16 cellular contexts compared by ENCODE assay signal in the genomic region with DNA sequence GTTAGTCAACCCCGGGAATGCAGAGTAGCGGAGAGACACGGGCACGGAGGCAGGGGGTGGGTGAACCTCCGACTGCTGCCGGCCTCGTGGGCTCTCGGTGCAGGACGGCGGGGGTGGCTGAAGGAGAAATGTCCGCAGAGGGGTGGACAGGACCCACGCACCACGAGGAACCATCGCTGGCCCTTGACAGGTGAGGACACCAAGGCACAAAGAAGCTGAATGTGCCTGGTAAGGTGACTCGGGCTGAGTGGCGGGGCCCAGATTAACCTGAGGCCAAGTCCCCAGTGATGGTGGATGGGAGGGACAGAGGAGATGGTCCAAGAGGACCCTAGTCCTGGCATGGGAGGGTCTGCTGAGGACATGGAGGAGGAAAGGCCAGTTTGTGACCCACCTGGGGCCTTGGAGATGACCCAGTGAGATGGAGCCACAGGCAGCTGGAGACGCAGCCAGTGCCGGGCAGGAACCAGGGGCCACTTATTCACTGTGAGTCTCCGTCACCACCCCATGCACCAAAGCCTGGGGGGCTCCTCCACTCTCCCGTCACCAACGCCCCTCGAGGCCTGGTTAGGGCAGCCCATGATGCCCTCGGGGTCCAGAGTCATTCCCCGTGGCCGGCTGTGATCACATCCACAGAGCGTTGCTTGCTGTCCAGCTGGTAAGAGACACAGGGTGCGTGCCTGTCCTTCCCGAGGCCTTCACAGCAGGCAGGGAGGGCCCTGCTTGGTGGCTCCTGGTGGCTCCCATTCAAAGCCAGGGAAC.
DNase-seq lines count a peak whose midpoint lies in the region; ATAC-seq and TF ChIP-seq lines count a peak whose summit lies in the region.
"Had no signal": no experiment of that assay in that cellular context is flagged by ENCODE, and none has a peak within 500 bp of the region (broad histone marks: within the 10 kb centered on the region; RNA-seq: fewer than 3 reads in every experiment).

No MANE protein-coding gene starts in this region.

- no peaks in the 10 kb centered on the region for H4K20me1 ChIP-seq in hepatocyte (ENCODE audit: insufficient read depth, poor library complexity, severe bottlenecking)
- H4K20me1 ChIP-seq: BLaER1 treated with 17β-estradiol and CSF1 and Interleukin-3, amounts not matched to agents 10 nM and 100 nM had no signal

- no peaks in the 10 kb centered on the region for H3K36me3 ChIP-seq in hepatocyte (replicated peaks; ENCODE audit: insufficient read depth, low read depth)
- H3K36me3 ChIP-seq: BLaER1 treated with 17β-estradiol and CSF1 and Interleukin-3, amounts not matched to agents 10 nM and 100 nM had no signal

- no peaks in the 10 kb centered on the region for H3K4me1 ChIP-seq in hepatocyte (ENCODE audit: insufficient read depth)

- H3K9me3 ChIP-seq in hepatocyte (ENCODE audit: low read depth) = no peaks in the 10 kb centered on the region

- H3K27me3 ChIP-seq in hepatocyte = no peaks in the 10 kb centered on the region
- H3K27me3 ChIP-seq: BLaER1 treated with 17β-estradiol and CSF1 and Interleukin-3, amounts not matched to agents 10 nM and 100 nM had no signal

- H3K4me3 ChIP-seq in hepatocyte = no peak overlapping the region
- H3K4me3 ChIP-seq: BLaER1 treated with 17β-estradiol and CSF1 and Interleukin-3, amounts not matched to agents 10 nM and 100 nM; GM12878; GM23248 had no signal

- CTCF ChIA-PET in RWPE1 (lab: Yijun Ruan, JAX) = interaction anchor here (0.5 kb wide), 1 partner anchor 8 kb away, joined by 3 read pairs; no protein-coding TSS in a partner anchor

- H3K79me2 ChIP-seq in hepatocyte = no peaks in the 10 kb centered on the region

- H3K4me1 Mint-ChIP-seq in nephron progenitor cell = peaks cover 13% of the 10 kb centered on the region
- peaks cover 0 to 4% of the 10 kb centered on the region in 2 donors for H3K4me1 Mint-ChIP-seq in effector memory CD8-positive, alpha-beta T cell (ENCODE audit: low read depth in 2 of 2)

- DNase-seq in RWPE1 (ENCODE audit: low spot score) = no peak
- peak; percentile 4 for DNase-seq in hepatocyte (ENCODE audit: low spot score)
- DNase-seq in nephron progenitor cell = no peak
- DNase-seq in HUDEP-2 (lab: John Stamatoyannopoulos, UW; ENCODE audit: unreplicated experiment in 76 of 76) = no peak
- no peak for DNase-seq in effector memory CD8-positive, alpha-beta T cell
- DNase-seq in NCI-H82 treated with DMSO at 0.1 percent for 48 hours (lab: John Stamatoyannopoulos, UW; ENCODE audit: unreplicated experiment) = no peak
- DNase-seq: CD8-positive, alpha-beta T cell; COR-L47; DMS 273 treated with DMSO at 0.1 percent for 48 hours; DND-41; EL; GM23248; HFFc6 had no signal

- H3K36me3 Mint-ChIP-seq in nephron progenitor cell (ENCODE audit: low read depth) = peaks cover 13% of the 10 kb centered on the region
- H3K36me3 Mint-ChIP-seq in effector memory CD8-positive, alpha-beta T cell (ENCODE audit: insufficient read depth) = peaks cover 2% of the 10 kb centered on the region
- H3K36me3 Mint-ChIP-seq: CD8-positive, alpha-beta T cell had no signal

- no peak overlapping the region for H2AFZ ChIP-seq in hepatocyte
- H2AFZ ChIP-seq: GM23248 had no signal

- ATAC-seq in effector memory CD8-positive, alpha-beta T cell (replicated peaks) = no peak
- ATAC-seq: CD8-positive, alpha-beta T cell; GM12878 had no signal

- peak overlapping the region; percentile 55 for H3K27ac Mint-ChIP-seq in nephron progenitor cell
- no peak overlapping the region for H3K27ac Mint-ChIP-seq in effector memory CD8-positive, alpha-beta T cell
- H3K27ac Mint-ChIP-seq: B cell; CD8-positive, alpha-beta T cell; HFFc6 had no signal

- POLR2A ChIA-PET in RWPE1 (lab: Yijun Ruan, JAX; ENCODE audit: low non-redundant PET) = no interaction called here

- WGBS in hepatocyte (ENCODE audit: low lambda C conversion rate, missing lambda C conversion rate) = 94% methylated on average over 28 of the region's 28 CpGs

- no peaks in the 10 kb centered on the region for H3K9me2 ChIP-seq in hepatocyte (replicated peaks; ENCODE audit: insufficient read depth)

- H3K27me3 Mint-ChIP-seq in nephron progenitor cell (ENCODE audit: low read depth, poor library complexity) = no peaks in the 10 kb centered on the region
- H3K27me3 Mint-ChIP-seq in effector memory CD8-positive, alpha-beta T cell = peaks cover 27 to 43% of the 10 kb centered on the region in 2 donors

- no peak overlapping the region for H3K4me3 Mint-ChIP-seq in nephron progenitor cell
- no peak overlapping the region for H3K4me3 Mint-ChIP-seq in effector memory CD8-positive, alpha-beta T cell
- H3K4me3 Mint-ChIP-seq: B cell; CD8-positive, alpha-beta T cell; HFFc6 had no signal

- TF ChIP-seq CTCF in RWPE1 (conservative IDR thresholded peaks at IDR 0.05; ENCODE audit: low read depth) (no peak), hepatocyte (IDR thresholded peaks at IDR 0.05; ENCODE audit: poor library complexity) (no peak), nephron progenitor cell (IDR thresholded peaks at IDR 0.05) (no peak)

- H3K27ac ChIP-seq in RWPE1 = peak overlapping the region; percentile 10; the same call in 1 of the 2 replicates
- no peak overlapping the region for H3K27ac ChIP-seq in hepatocyte
- H3K27ac ChIP-seq: BLaER1 treated with 17β-estradiol and CSF1 and Interleukin-3, amounts not matched to agents 10 nM and 100 nM; GM23248 had no signal

- H3K9me3 Mint-ChIP-seq in nephron progenitor cell = peaks cover 28% of the 10 kb centered on the region
- no peaks in the 10 kb centered on the region for H3K9me3 Mint-ChIP-seq in effector memory CD8-positive, alpha-beta T cell

- no peak overlapping the region for H3K4me2 ChIP-seq in hepatocyte
- H3K4me2 ChIP-seq: BLaER1 treated with 17β-estradiol and CSF1 and Interleukin-3, amounts not matched to agents 10 nM and 100 nM had no signal
